In genomic region chr4:2977116-2978097, GRCh38 we compare ENCODE assay signal across 10 cellular contexts. TPM values are rescaled to one million over a fixed set of nuclear protein-coding genes. Genes with fewer than 3 reads are reported as not detected.
DNase-seq lines count a peak whose midpoint lies in the region; ATAC-seq, FAIRE-seq and TF ChIP-seq lines count a peak whose summit lies in the region.
"Had no signal": no experiment of that assay in that cellular context is flagged by ENCODE, and none has a peak within 500 bp of the region (broad histone marks: within the 10 kb centered on the region; RNA-seq: fewer than 3 reads in every experiment).

No MANE protein-coding gene starts in this region.

- no peak for TF ChIP-seq CTCF in bronchial epithelial cell (IDR thresholded peaks at IDR 0.05; ENCODE audit: insufficient read depth, low read length, severe bottlenecking)

- FAIRE-seq in bronchial epithelial cell (lab: Jason Lieb, UNC), result no peak

- H3K27me3 ChIP-seq in bronchial epithelial cell (ENCODE audit: control insufficient read depth, insufficient read depth, low read length), result peaks cover 2% of the 10 kb centered on the region

- no peaks in the 10 kb centered on the region for H3K36me3 ChIP-seq in bronchial epithelial cell (ENCODE audit: control insufficient read depth, insufficient read depth, low read length)

- no peak overlapping the region for H3K4me3 ChIP-seq in bronchial epithelial cell (ENCODE audit: low read depth, low read length)
- H3K4me3 ChIP-seq: GM23338, SK-N-MC had no signal

- DNase-seq in Ammon's horn (ENCODE audit: low spot score), result peak; percentile 71
- peak; percentile 42 for DNase-seq in LHCN-M2 (ENCODE audit: low read depth)
- DNase-seq in bronchial epithelial cell (ENCODE audit: low read depth), result peak; percentile 60
- peak; percentile 37 for DNase-seq in medulla oblongata (ENCODE audit: extremely low spot score)
- DNase-seq in NCI-H526 treated with DMSO at 0.1 percent for 48 hours (lab: John Stamatoyannopoulos, UW), result no peak
- no peak for DNase-seq in retina

- no peak for ATAC-seq in GM19463 (IDR thresholded peaks at IDR 0.05; ENCODE audit: unreplicated experiment)
- no peak for ATAC-seq in GM21717 (IDR thresholded peaks at IDR 0.05; ENCODE audit: unreplicated experiment)

RNA-seq across cellular contexts. Expression of gene GRK4, which starts 14.0 kb away (rescaled TPM):
- total RNA-seq in LHCN-M2 (2014; rRNA removed) (4.7 and 6.7 TPM in 2 replicates), bronchial epithelial cell (1.4 and 3.7 TPM in 2 replicates)
- 4.6 TPM for polyA plus RNA-seq in LHCN-M2 (2012)

RNA-seq across cellular contexts. Expression of gene NOP14, which starts 14.2 kb away (rescaled TPM):
- 23.3 and 33.1 TPM in 2 replicates for total RNA-seq in LHCN-M2 (2014; rRNA removed)
- 24.8 TPM for polyA plus RNA-seq in LHCN-M2 (2012)
- 20.9 and 31.1 TPM in 2 replicates for total RNA-seq in bronchial epithelial cell

Comparison
In these comparisons a context has a peak if more than half of its experiments do, and no peak if none do; other contexts are left out.
1. DNase-seq: peak in Ammon's horn (single experiment), LHCN-M2 (single experiment), bronchial epithelial cell (single experiment) and medulla oblongata (single experiment); none in NCI-H526 treated with DMSO at 0.1 percent for 48 hours (single experiment) and retina (single experiment).